In the genomic region with DNA sequence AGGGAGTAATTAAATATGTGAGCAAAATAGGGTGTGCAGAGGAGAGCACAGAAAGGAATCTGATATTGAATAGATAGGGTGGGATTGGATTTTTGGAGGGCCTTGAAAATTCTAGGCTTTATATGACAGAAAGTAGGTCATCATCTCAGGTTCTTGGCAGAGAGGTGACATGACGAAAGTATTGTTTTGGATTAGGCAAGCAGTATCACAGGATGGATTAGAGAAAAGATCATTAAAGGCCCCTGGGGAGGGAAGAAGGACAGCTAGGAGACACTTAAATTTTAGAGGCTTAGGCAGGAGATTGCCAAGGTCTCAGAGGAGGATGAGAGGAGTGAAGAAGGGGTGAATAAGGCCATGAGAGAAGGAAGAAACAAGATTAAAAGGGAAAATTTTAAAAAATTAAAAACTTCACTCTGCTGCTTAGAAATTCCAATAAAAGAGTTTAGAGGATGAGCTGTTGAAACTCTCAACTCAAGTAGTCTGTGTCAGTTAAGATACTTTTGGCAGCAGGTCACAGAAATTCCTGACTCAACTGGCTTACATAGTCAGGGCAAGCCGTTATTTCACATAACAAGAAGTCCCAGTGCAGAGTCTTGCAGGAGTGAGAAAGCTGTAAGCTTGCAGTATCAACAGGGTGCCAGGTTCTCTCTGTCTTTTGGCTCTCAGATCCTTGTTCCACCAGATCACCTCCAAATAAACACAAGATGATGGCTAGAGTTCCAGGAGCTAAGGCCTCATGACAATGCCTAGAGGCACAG, we compare ENCODE assay signal across 19 cellular contexts. TPM values are rescaled to one million over a fixed set of nuclear protein-coding genes. Genes with fewer than 3 reads are reported as not detected.
DNase-seq lines count a peak whose midpoint lies in the region; ATAC-seq and TF ChIP-seq lines count a peak whose summit lies in the region.
"Had no signal": no experiment of that assay in that cellular context is flagged by ENCODE, and none has a peak within 500 bp of the region (broad histone marks: within the 10 kb centered on the region; RNA-seq: fewer than 3 reads in every experiment).

No MANE protein-coding gene starts in this region.

- no peak overlapping the region for H3K4me2 ChIP-seq in PC-9
- H3K4me2 ChIP-seq: BLaER1 treated with 17β-estradiol and CSF1 and Interleukin-3, amounts not matched to agents 10 nM and 100 nM had no signal

- no peaks in the 10 kb centered on the region; the same call in 1 of the 2 replicates for H3K9me2 ChIP-seq in PC-9 (ENCODE audit: insufficient read depth)

- H3K4me1 Mint-ChIP-seq in activated CD4-positive, alpha-beta memory T cell treated with anti-CD3 and anti-CD28 coated beads for 36 hours (ENCODE audit: low read depth): no peaks in the 10 kb centered on the region
- H3K4me1 Mint-ChIP-seq: activated CD4-positive, alpha-beta T cell treated with anti-CD3 and anti-CD28 coated beads for 36 hours; memory B cell had no signal

- H3K36me3 ChIP-seq in gastrocnemius medialis (no peaks in the 10 kb centered on the region), PC-9 (ENCODE audit: low read depth) (no peaks in the 10 kb centered on the region)
- H3K36me3 ChIP-seq: BLaER1 treated with 17β-estradiol and CSF1 and Interleukin-3, amounts not matched to agents 10 nM and 100 nM; HAP-1; thoracic aorta had no signal

- no peaks in the 10 kb centered on the region for H3K79me2 ChIP-seq in PC-9 (ENCODE audit: low read depth)

- CTCF ChIA-PET in PC-9 (lab: Charles Lee): no interaction called here
- CTCF ChIA-PET in activated CD4-positive, alpha-beta memory T cell treated with anti-CD3 and anti-CD28 coated beads for 36 hours (lab: Charles Lee): no interaction called here

- H3K9me3 Mint-ChIP-seq in activated CD4-positive, alpha-beta memory T cell treated with anti-CD3 and anti-CD28 coated beads for 36 hours: peaks cover 24% of the 10 kb centered on the region

- peak overlapping the region in 3 of 4 donors; percentile 20 to 66 (median 38) for H3K27ac ChIP-seq in gastrocnemius medialis
- H3K27ac ChIP-seq in PC-9: no peak overlapping the region
- H3K27ac ChIP-seq: BLaER1 treated with 17β-estradiol and CSF1 and Interleukin-3, amounts not matched to agents 10 nM and 100 nM; thoracic aorta had no signal

- H3K4me3 Mint-ChIP-seq in activated CD4-positive, alpha-beta memory T cell treated with anti-CD3 and anti-CD28 coated beads for 36 hours: no peak overlapping the region
- H3K4me3 Mint-ChIP-seq: activated CD4-positive, alpha-beta T cell treated with anti-CD3 and anti-CD28 coated beads for 36 hours; memory B cell; nephron had no signal

- H3K27ac Mint-ChIP-seq in activated CD4-positive, alpha-beta memory T cell treated with anti-CD3 and anti-CD28 coated beads for 36 hours: no peak overlapping the region
- H3K27ac Mint-ChIP-seq: activated CD4-positive, alpha-beta T cell treated with anti-CD3 and anti-CD28 coated beads for 36 hours; memory B cell had no signal

- ATAC-seq in gastrocnemius medialis: peak; percentile 82 to 86
- ATAC-seq: activated CD4-positive, alpha-beta T cell treated with anti-CD3 and anti-CD28 coated beads for 36 hours had no signal

- BruUV-seq in PC-9 (replicated peaks; lab: Mats Ljungman, UMichigan): no TSS peak

- no peak for TF ChIP-seq POLR2A in gastrocnemius medialis (IDR thresholded peaks at IDR 0.05)

- H3K9me3 ChIP-seq in gastrocnemius medialis (no peaks in the 10 kb centered on the region), PC-9 (ENCODE audit: insufficient read depth, low read depth) (no peaks in the 10 kb centered on the region; the same call in 1 of the 2 replicates)

- H3K4me3 ChIP-seq in fibroblast of pulmonary artery (replicated peaks; ENCODE audit: low read depth, low read length): no peak overlapping the region
- no peak overlapping the region for H3K4me3 ChIP-seq in gastrocnemius medialis
- no peak overlapping the region for H3K4me3 ChIP-seq in PC-9
- H3K4me3 ChIP-seq: BLaER1 treated with 17β-estradiol and CSF1 and Interleukin-3, amounts not matched to agents 10 nM and 100 nM; HAP-1; thoracic aorta had no signal

- H2AFZ ChIP-seq in PC-9: no peak overlapping the region

- no peaks in the 10 kb centered on the region for H4K20me1 ChIP-seq in PC-9 (ENCODE audit: insufficient read depth)
- H4K20me1 ChIP-seq: BLaER1 treated with 17β-estradiol and CSF1 and Interleukin-3, amounts not matched to agents 10 nM and 100 nM had no signal

- in situ Hi-C loops in gastrocnemius medialis (cut with MboI; ENCODE audit: low sequenced_read_pairs in 4 of 4): loop anchor here in 1 of 4 donors (25.0 kb wide), 1 partner anchor 1127 kb away; no protein-coding TSS in a partner anchor

- TF ChIP-seq CTCF in fibroblast of pulmonary artery (IDR thresholded peaks at IDR 0.05; ENCODE audit: low read length, missing control alignments): no peak
- no peak for TF ChIP-seq CTCF in gastrocnemius medialis (IDR thresholded peaks at IDR 0.05 in 4 of 5, conservative IDR thresholded peaks at IDR 0.05 in 1 of 5)
- no peak for TF ChIP-seq CTCF in PC-9 (conservative IDR thresholded peaks at IDR 0.05)

- peak; percentile 75 for DNase-seq in GM04504 (ENCODE audit: low read depth)
- peak; percentile 100 for DNase-seq in NCI-H82 treated with DMSO at 0.1 percent for 48 hours (lab: John Stamatoyannopoulos, UW; ENCODE audit: unreplicated experiment)
- peak; percentile 40 for DNase-seq in fibroblast of pulmonary artery (ENCODE audit: low read depth)
- DNase-seq in gastrocnemius medialis: peak; percentile 39 to 60
- no peak for DNase-seq in DMS 273 (lab: John Stamatoyannopoulos, UW; ENCODE audit: unreplicated experiment)
- no peak for DNase-seq in PC-9
- DNase-seq in activated naive CD4-positive, alpha-beta T cell (lab: John Stamatoyannopoulos, UW): no peak
- DNase-seq in activated CD4-positive, alpha-beta memory T cell treated with anti-CD3 and anti-CD28 coated beads for 36 hours: no peak
- DNase-seq: activated CD4-positive, alpha-beta T cell treated with anti-CD3 and anti-CD28 coated beads for 36 hours; activated naive CD4-positive, alpha-beta T cell treated with anti-CD3 and anti-CD28 coated beads, Interleukin-2, amount 50 U/mL, for 16 hours; DMS79; effector CD8-positive, alpha-beta T cell; NCI-H1048; SHP77 treated with DMSO at 0.1 percent for 48 hours had no signal

- no peaks in the 10 kb centered on the region for H3K36me3 Mint-ChIP-seq in activated CD4-positive, alpha-beta memory T cell treated with anti-CD3 and anti-CD28 coated beads for 36 hours
- H3K36me3 Mint-ChIP-seq: memory B cell had no signal

- H3K27me3 ChIP-seq in gastrocnemius medialis: no peaks in the 10 kb centered on the region
- H3K27me3 ChIP-seq in PC-9 (ENCODE audit: insufficient read depth, low read depth): no peaks in the 10 kb centered on the region
- H3K27me3 ChIP-seq: BLaER1 treated with 17β-estradiol and CSF1 and Interleukin-3, amounts not matched to agents 10 nM and 100 nM had no signal

- H3F3A ChIP-seq in PC-9 (ENCODE audit: insufficient read depth, low read depth): no peaks in the 10 kb centered on the region

- H3K4me1 ChIP-seq in gastrocnemius medialis (no peaks in the 10 kb centered on the region), PC-9 (replicated peaks; ENCODE audit: insufficient read depth) (peaks cover 4% of the 10 kb centered on the region; the same call in 1 of the 2 replicates)
- H3K4me1 ChIP-seq: BLaER1 treated with 17β-estradiol and CSF1 and Interleukin-3, amounts not matched to agents 10 nM and 100 nM had no signal

- peaks cover 4% of the 10 kb centered on the region for H3K27me3 Mint-ChIP-seq in activated CD4-positive, alpha-beta memory T cell treated with anti-CD3 and anti-CD28 coated beads for 36 hours
- H3K27me3 Mint-ChIP-seq: memory B cell had no signal

- POLR2A ChIA-PET in PC-9 (lab: Charles Lee; ENCODE audit: unreplicated experiment): no interaction called here
- POLR2A ChIA-PET in activated CD4-positive, alpha-beta memory T cell treated with anti-CD3 and anti-CD28 coated beads for 36 hours (lab: Charles Lee): no interaction called here

- intact Hi-C loops in gastrocnemius medialis (cut with DNase I; ENCODE audit: low total_unique reads): no loop called here
- intact Hi-C loops in PC-9 (cut with micrococcal nuclease; ENCODE audit: unreplicated experiment): no loop called here
- intact Hi-C loops in activated CD4-positive, alpha-beta memory T cell treated with anti-CD3 and anti-CD28 coated beads for 36 hours (cut with micrococcal nuclease): no loop called here

RNA-seq across cellular contexts. Expression of gene GPC6, which starts 8.8 kb away (rescaled TPM):
- total RNA-seq in gastrocnemius medialis (under 1 TPM; 0.47 to 0.88 (median 0.59) TPM), PC-9 (2021) (not detected in 2 replicates)
- not detected for total RNA-seq in activated CD4-positive, alpha-beta memory T cell treated with anti-CD3 and anti-CD28 coated beads for 36 hours
- total RNA-seq: activated CD4-positive, alpha-beta T cell treated with anti-CD3 and anti-CD28 coated beads for 36 hours had no signal

Comparison
In these comparisons a context has a peak if more than half of its experiments do, and no peak if none do; other contexts are left out.
1. DNase-seq: peak in GM04504 (single experiment), NCI-H82 treated with DMSO at 0.1 percent for 48 hours (single experiment), fibroblast of pulmonary artery (single experiment) and gastrocnemius medialis (2 of 2); none in DMS 273 (single experiment), PC-9 (0 of 2), activated naive CD4-positive, alpha-beta T cell (0 of 4) and activated CD4-positive, alpha-beta memory T cell treated with anti-CD3 and anti-CD28 coated beads for 36 hours (single experiment).